Comparison of ENCODE assay signal across 11 cellular contexts in genomic region chr1:8455700-8456305, GRCh38.
DNase-seq lines count a peak whose midpoint lies in the region; ATAC-seq lines count a peak whose summit lies in the region.
"Had no signal": no experiment of that assay in that cellular context is flagged by ENCODE, and none has a peak within 500 bp of the region (broad histone marks: within the 10 kb centered on the region; RNA-seq: fewer than 3 reads in every experiment).

No MANE protein-coding gene starts in this region.

- H3K9ac ChIP-seq in trophoblast cell (ENCODE audit: low read length): no peak overlapping the region

- H3K9me3 Mint-ChIP-seq in activated naive CD4-positive, alpha-beta T cell treated with anti-CD3 and anti-CD28 coated beads, Interleukin-2, amount 50 U/mL, for 24 hours: no peaks in the 10 kb centered on the region
- no peaks in the 10 kb centered on the region for H3K9me3 Mint-ChIP-seq in activated naive CD4-positive, alpha-beta T cell treated with anti-CD3 and anti-CD28 coated beads for 36 hours

- no peak for DNase-seq in activated naive CD4-positive, alpha-beta T cell treated with anti-CD3 and anti-CD28 coated beads for 36 hours
- DNase-seq in Right ventricle myocardium superior (no peak), trophoblast cell (no peak), mucosa of gallbladder (ENCODE audit: low spot score) (no peak), nucleus accumbens (lab: John Stamatoyannopoulos, UW) (no peak)
- DNase-seq in activated naive CD4-positive, alpha-beta T cell (lab: John Stamatoyannopoulos, UW): no peak
- DNase-seq: activated CD4-positive, CD25-positive, alpha-beta regulatory T cell; NCI-H2029 had no signal

- intact Hi-C loops in activated naive CD4-positive, alpha-beta T cell treated with anti-CD3 and anti-CD28 coated beads for 36 hours (cut with micrococcal nuclease): no loop called here
- intact Hi-C loops in Right ventricle myocardium superior (cut with DNase I): no loop called here

- peaks cover 5% of the 10 kb centered on the region for H3K36me3 Mint-ChIP-seq in activated naive CD4-positive, alpha-beta T cell treated with anti-CD3 and anti-CD28 coated beads, Interleukin-2, amount 50 U/mL, for 24 hours
- H3K36me3 Mint-ChIP-seq in activated naive CD4-positive, alpha-beta T cell treated with anti-CD3 and anti-CD28 coated beads for 36 hours (ENCODE audit: low read depth): no peaks in the 10 kb centered on the region

- H3K79me1 ChIP-seq in trophoblast cell (ENCODE audit: low read length): peaks cover 4% of the 10 kb centered on the region

- H3K18ac ChIP-seq in trophoblast cell (ENCODE audit: low read length): peak overlapping the region; percentile 43

- WGBS in trophoblast cell (ENCODE audit: extremely low coverage, insufficient coverage, insufficient read length): no CpG with 5 or more reads among the region's 7 CpGs

- peaks cover 44% of the 10 kb centered on the region for H3K4me1 Mint-ChIP-seq in activated naive CD4-positive, alpha-beta T cell treated with anti-CD3 and anti-CD28 coated beads, Interleukin-2, amount 50 U/mL, for 24 hours
- H3K4me1 Mint-ChIP-seq in activated naive CD4-positive, alpha-beta T cell treated with anti-CD3 and anti-CD28 coated beads for 36 hours (ENCODE audit: low read depth): peaks cover 32% of the 10 kb centered on the region

- no peaks in the 10 kb centered on the region for H3K79me2 ChIP-seq in trophoblast cell (ENCODE audit: control insufficient read depth, insufficient read depth, low read length, poor library complexity)

- no peak overlapping the region for H4K8ac ChIP-seq in trophoblast cell (ENCODE audit: low read depth, low read length)

- peak overlapping the region; percentile 35 for H3K14ac ChIP-seq in trophoblast cell (ENCODE audit: low read length)

- no peak overlapping the region for H3K4me3 ChIP-seq in trophoblast cell (ENCODE audit: low read depth, low read length)

- ATAC-seq in Right ventricle myocardium superior (ENCODE audit: poor library complexity): peak; percentile 42
- no peak for ATAC-seq in GM21723 (IDR thresholded peaks at IDR 0.05; ENCODE audit: unreplicated experiment)

- H3K4me2 ChIP-seq in trophoblast cell (ENCODE audit: low read length): no peak overlapping the region

- H3K27me3 ChIP-seq in trophoblast cell (ENCODE audit: insufficient read depth, low read length): no peaks in the 10 kb centered on the region

- CTCF ChIA-PET in activated naive CD4-positive, alpha-beta T cell treated with anti-CD3 and anti-CD28 coated beads for 36 hours (lab: Charles Lee): interaction anchor here (0.6 kb wide), 1 partner anchor 18 kb away, joined by 3 read pairs; no protein-coding TSS in a partner anchor

- H3K4me1 ChIP-seq in trophoblast cell (ENCODE audit: control insufficient read depth in 1 of 2, insufficient read depth in 2 of 2, low read length in 2 of 2): peaks cover 8 to 13% of the 10 kb centered on the region in 2 experiments

- H2BK12ac ChIP-seq in trophoblast cell (ENCODE audit: low read length): peak overlapping the region; percentile 6

- H3K27me3 Mint-ChIP-seq in activated naive CD4-positive, alpha-beta T cell treated with anti-CD3 and anti-CD28 coated beads, Interleukin-2, amount 50 U/mL, for 24 hours: no peaks in the 10 kb centered on the region
- no peaks in the 10 kb centered on the region for H3K27me3 Mint-ChIP-seq in activated naive CD4-positive, alpha-beta T cell treated with anti-CD3 and anti-CD28 coated beads for 36 hours (ENCODE audit: low read depth)

- H3K4me3 Mint-ChIP-seq in activated naive CD4-positive, alpha-beta T cell treated with anti-CD3 and anti-CD28 coated beads, Interleukin-2, amount 50 U/mL, for 24 hours: no peak overlapping the region
- no peak overlapping the region for H3K4me3 Mint-ChIP-seq in activated naive CD4-positive, alpha-beta T cell treated with anti-CD3 and anti-CD28 coated beads for 36 hours

- H3K27ac Mint-ChIP-seq in activated naive CD4-positive, alpha-beta T cell treated with anti-CD3 and anti-CD28 coated beads, Interleukin-2, amount 50 U/mL, for 24 hours: peak overlapping the region; percentile 8
- H3K27ac Mint-ChIP-seq in activated naive CD4-positive, alpha-beta T cell treated with anti-CD3 and anti-CD28 coated beads for 36 hours: no peak overlapping the region

- H2BK5ac ChIP-seq in trophoblast cell (ENCODE audit: low read depth, low read length, poor library complexity): peak overlapping the region; percentile 52

- H4K12ac ChIP-seq in trophoblast cell (ENCODE audit: low read depth, low read length): no peak overlapping the region

- H4K91ac ChIP-seq in trophoblast cell (ENCODE audit: low read depth, low read length): no peak overlapping the region

- H3K23ac ChIP-seq in trophoblast cell (ENCODE audit: low read length): no peak overlapping the region

- no peak overlapping the region for H2BK120ac ChIP-seq in trophoblast cell (ENCODE audit: insufficient read depth, low read length, poor library complexity)

- no peaks in the 10 kb centered on the region for H3K36me3 ChIP-seq in trophoblast cell (ENCODE audit: control insufficient read depth in 1 of 2, insufficient read depth in 2 of 2, low read length in 2 of 2)

- peak overlapping the region; percentile 85 for H3K27ac ChIP-seq in trophoblast cell (ENCODE audit: low read depth, low read length)
- H3K27ac ChIP-seq: 22Rv1 had no signal

- peak overlapping the region; percentile 9 for H2AK5ac ChIP-seq in trophoblast cell (ENCODE audit: low read length)

- H2AFZ ChIP-seq in trophoblast cell (ENCODE audit: insufficient read depth, low read length, poor library complexity): no peak overlapping the region

- H3K9me3 ChIP-seq in trophoblast cell (ENCODE audit: insufficient read depth, low read depth, low read length): no peaks in the 10 kb centered on the region

- H3K4ac ChIP-seq in trophoblast cell (ENCODE audit: low read depth, low read length): peak overlapping the region; percentile 6
